ENCODE assay signal across 23 cellular contexts in the genomic region with DNA sequence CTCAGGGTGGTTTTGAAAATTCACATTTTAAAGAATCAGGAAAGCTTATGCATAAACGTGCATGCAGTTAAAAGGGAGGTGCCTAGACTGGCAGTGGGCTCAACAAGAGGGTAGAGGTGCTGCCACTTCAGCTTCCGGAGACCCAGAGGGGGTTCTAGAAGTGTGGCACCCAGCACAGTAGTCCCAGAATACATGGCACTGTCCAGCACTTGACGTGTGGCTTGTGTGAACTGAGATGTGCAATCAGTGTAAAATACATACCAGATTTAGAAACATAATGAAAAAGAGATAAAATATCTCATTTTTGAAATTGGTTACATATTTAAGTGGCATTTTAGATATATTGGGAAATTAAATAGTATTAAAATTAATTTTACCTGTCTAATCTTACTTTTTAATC.
DNase-seq lines count a peak whose midpoint lies in the region; ATAC-seq and TF ChIP-seq lines count a peak whose summit lies in the region.
"Had no signal": no experiment of that assay in that cellular context is flagged by ENCODE, and none has a peak within 500 bp of the region (broad histone marks: within the 10 kb centered on the region; RNA-seq: fewer than 3 reads in every experiment).

No MANE protein-coding gene starts in this region.

- H3K4me2 ChIP-seq in SK-N-SH = no peak overlapping the region
- H3K4me2 ChIP-seq: BLaER1 had no signal

- H3K4me3 ChIP-seq in SK-N-SH (ENCODE audit: low read depth in 2 of 2, low read length in 1 of 2) (no peak overlapping the region), colonic mucosa (no peak overlapping the region), upper lobe of left lung (no peak overlapping the region)
- H3K4me3 ChIP-seq: BLaER1, GM12878 had no signal

- no peaks in the 10 kb centered on the region for H3F3A ChIP-seq in SK-N-SH (replicated peaks; ENCODE audit: insufficient read depth)

- no peak for TF ChIP-seq RAD21 in SK-N-SH (IDR thresholded peaks at IDR 0.05; ENCODE audit: low read length)

- ATAC-seq in SK-N-SH treated with all-trans-retinoic acid at 6 μM for 48 hours (no peak), upper lobe of left lung (ENCODE audit: low FRiP score in 2 of 2) (no peak)
- ATAC-seq: GM12878 had no signal

- peaks cover 8 to 19% of the 10 kb centered on the region in 2 experiments; a peak in 3 of 4 replicates for H3K4me1 ChIP-seq in SK-N-SH (ENCODE audit: control insufficient read depth in 1 of 2, insufficient read depth in 2 of 2, low read depth in 1 of 2, low read length in 1 of 2)
- no peaks in the 10 kb centered on the region for H3K4me1 ChIP-seq in colonic mucosa
- peaks cover 0 to 14% (median 8%) of the 10 kb centered on the region in 4 donors for H3K4me1 ChIP-seq in upper lobe of left lung
- H3K4me1 ChIP-seq: BE2C had no signal

- no peak overlapping the region for H3K27ac ChIP-seq in SK-N-SH (ENCODE audit: low read depth in 2 of 2, low read length in 1 of 2)
- no peak overlapping the region for H3K27ac ChIP-seq in colonic mucosa
- H3K27ac ChIP-seq in upper lobe of left lung = no peak overlapping the region
- H3K27ac ChIP-seq: 22Rv1, BLaER1 had no signal

- no peak overlapping the region for H3K4me3 Mint-ChIP-seq in chondrocyte (ENCODE audit: unreplicated experiment)
- H3K4me3 Mint-ChIP-seq: CD14-positive monocyte; CD4-positive, alpha-beta memory T cell; CD4-positive, CD25-positive, alpha-beta regulatory T cell; CD8-positive, alpha-beta memory T cell had no signal

- peaks cover 9% of the 10 kb centered on the region for H3K9me3 Mint-ChIP-seq in chondrocyte (ENCODE audit: low read depth)

- H3K4me1 Mint-ChIP-seq in chondrocyte (ENCODE audit: low read depth) = peaks cover 21% of the 10 kb centered on the region
- H3K4me1 Mint-ChIP-seq: CD4-positive, CD25-positive, alpha-beta regulatory T cell; CD8-positive, alpha-beta memory T cell had no signal

- intact Hi-C loops in colonic mucosa (cut with DNase I) = no loop called here

- H3K9me2 ChIP-seq in SK-N-SH = no peaks in the 10 kb centered on the region

- no peaks in the 10 kb centered on the region for H4K20me1 ChIP-seq in SK-N-SH (ENCODE audit: insufficient read depth)
- H4K20me1 ChIP-seq: BLaER1 had no signal

- H3K27me3 ChIP-seq in SK-N-SH (ENCODE audit: insufficient read depth) (no peaks in the 10 kb centered on the region), colonic mucosa (no peaks in the 10 kb centered on the region), upper lobe of left lung (no peaks in the 10 kb centered on the region)
- H3K27me3 ChIP-seq: BLaER1 had no signal

- POLR2A ChIA-PET in SK-N-SH (lab: Yijun Ruan, JAX) = no interaction called here

- H3K27ac Mint-ChIP-seq in chondrocyte (ENCODE audit: unreplicated experiment) = no peak overlapping the region
- H3K27ac Mint-ChIP-seq: CD4-positive, alpha-beta memory T cell; CD4-positive, CD25-positive, alpha-beta regulatory T cell; CD8-positive, alpha-beta memory T cell had no signal

- CTCF ChIA-PET in SK-N-SH (lab: Yijun Ruan, JAX) = interaction anchor here (0.9 to 1.3 kb wide), 2 partner anchors 20 to 62 kb away, joined by 3 read pairs; no protein-coding TSS in a partner anchor

- H3K36me3 ChIP-seq in SK-N-SH (replicated peaks in 1 of 2; ENCODE audit: control insufficient read depth in 1 of 2, insufficient read depth in 2 of 2, low read length in 1 of 2) = peaks cover 0 to 4% of the 10 kb centered on the region in 2 experiments
- no peaks in the 10 kb centered on the region for H3K36me3 ChIP-seq in colonic mucosa
- no peaks in the 10 kb centered on the region for H3K36me3 ChIP-seq in upper lobe of left lung
- H3K36me3 ChIP-seq: BE2C, BLaER1 had no signal

- no peaks in the 10 kb centered on the region for H3K27me3 Mint-ChIP-seq in chondrocyte (ENCODE audit: low read depth)

- TF ChIP-seq EP300 in SK-N-SH (IDR thresholded peaks at IDR 0.05; ENCODE audit: borderline replicate concordance in 1 of 2, low read depth in 1 of 2, low read length in 1 of 2) (no peak), upper lobe of left lung (IDR thresholded peaks at IDR 0.05) (no peak)

- H3K9ac ChIP-seq in SK-N-SH (no peak overlapping the region), colonic mucosa (ENCODE audit: low read depth in 2 of 2, low read length in 2 of 2) (no peak overlapping the region)
- H3K9ac ChIP-seq: BLaER1 had no signal

- H3K36me3 Mint-ChIP-seq in chondrocyte (ENCODE audit: low read depth) = peaks cover 7% of the 10 kb centered on the region
- H3K36me3 Mint-ChIP-seq: CD4-positive, alpha-beta memory T cell; CD4-positive, CD25-positive, alpha-beta regulatory T cell; CD8-positive, alpha-beta memory T cell had no signal

- no peak for TF ChIP-seq CTCF in SK-N-SH (IDR thresholded peaks at IDR 0.05)
- TF ChIP-seq CTCF in colonic mucosa (IDR thresholded peaks at IDR 0.05) = no peak
- TF ChIP-seq CTCF in chondrocyte (IDR thresholded peaks at IDR 0.05) = no peak
- TF ChIP-seq CTCF in upper lobe of left lung (IDR thresholded peaks at IDR 0.05) = no peak

- no peak for TF ChIP-seq POLR2A in upper lobe of left lung (IDR thresholded peaks at IDR 0.05)

- H3K9me3 ChIP-seq in SK-N-SH = no peaks in the 10 kb centered on the region; the same call in 1 of the 2 replicates
- H3K9me3 ChIP-seq in colonic mucosa = no peaks in the 10 kb centered on the region
- no peaks in the 10 kb centered on the region for H3K9me3 ChIP-seq in upper lobe of left lung
- H3K9me3 ChIP-seq: BE2C had no signal

- WGBS in SK-N-SH (ENCODE audit: low lambda C conversion rate) = 84% methylated on average over 3 of the region's 3 CpGs
- 91 to 94% methylated on average over 3 of the region's 3 CpGs for WGBS in upper lobe of left lung, 2 donors

- DNase-seq in SK-N-SH (no peak), colonic mucosa (peak; percentile 14), chondrocyte (ENCODE audit: low spot score) (no peak), upper lobe of left lung (no peak)
- DNase-seq: ACHN; BE2C; C1 segment of cervical spinal cord; CD4-positive, alpha-beta memory T cell; CD4-positive, CD25-positive, alpha-beta regulatory T cell; CD8-positive, alpha-beta memory T cell; COR-L47; DMS 273 treated with DMSO at 0.1 percent for 48 hours; DMS153; DMS53; DMS79; DND-41; EL; GDM1 had no signal

- no peaks in the 10 kb centered on the region for H3K79me2 ChIP-seq in SK-N-SH (ENCODE audit: insufficient read depth)

- no peak overlapping the region for H2AFZ ChIP-seq in SK-N-SH (ENCODE audit: low read depth)

TF ChIP-seq in SK-N-SH, 30 proteins besides CTCF, POLR2A, EP300 and RAD21:
- no peak for TF ChIP-seq TEAD4 (IDR thresholded peaks at IDR 0.05; ENCODE audit: borderline replicate concordance, insufficient read depth)
- TF ChIP-seq, protein P1, sequence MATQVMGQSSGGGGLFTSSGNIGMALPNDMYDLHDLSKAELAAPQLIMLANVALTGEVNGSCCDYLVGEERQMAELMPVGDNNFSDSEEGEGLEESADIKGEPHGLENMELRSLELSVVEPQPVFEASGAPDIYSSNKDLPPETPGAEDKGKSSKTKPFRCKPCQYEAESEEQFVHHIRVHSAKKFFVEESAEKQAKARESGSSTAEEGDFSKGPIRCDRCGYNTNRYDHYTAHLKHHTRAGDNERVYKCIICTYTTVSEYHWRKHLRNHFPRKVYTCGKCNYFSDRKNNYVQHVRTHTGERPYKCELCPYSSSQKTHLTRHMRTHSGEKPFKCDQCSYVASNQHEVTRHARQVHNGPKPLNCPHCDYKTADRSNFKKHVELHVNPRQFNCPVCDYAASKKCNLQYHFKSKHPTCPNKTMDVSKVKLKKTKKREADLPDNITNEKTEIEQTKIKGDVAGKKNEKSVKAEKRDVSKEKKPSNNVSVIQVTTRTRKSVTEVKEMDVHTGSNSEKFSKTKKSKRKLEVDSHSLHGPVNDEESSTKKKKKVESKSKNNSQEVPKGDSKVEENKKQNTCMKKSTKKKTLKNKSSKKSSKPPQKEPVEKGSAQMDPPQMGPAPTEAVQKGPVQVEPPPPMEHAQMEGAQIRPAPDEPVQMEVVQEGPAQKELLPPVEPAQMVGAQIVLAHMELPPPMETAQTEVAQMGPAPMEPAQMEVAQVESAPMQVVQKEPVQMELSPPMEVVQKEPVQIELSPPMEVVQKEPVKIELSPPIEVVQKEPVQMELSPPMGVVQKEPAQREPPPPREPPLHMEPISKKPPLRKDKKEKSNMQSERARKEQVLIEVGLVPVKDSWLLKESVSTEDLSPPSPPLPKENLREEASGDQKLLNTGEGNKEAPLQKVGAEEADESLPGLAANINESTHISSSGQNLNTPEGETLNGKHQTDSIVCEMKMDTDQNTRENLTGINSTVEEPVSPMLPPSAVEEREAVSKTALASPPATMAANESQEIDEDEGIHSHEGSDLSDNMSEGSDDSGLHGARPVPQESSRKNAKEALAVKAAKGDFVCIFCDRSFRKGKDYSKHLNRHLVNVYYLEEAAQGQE (IDR thresholded peaks at IDR 0.05; ENCODE audit: low read depth, low read length) = peak; percentile 55; the same call in 1 of the 2 replicates

TF ChIP-seq in SK-N-SH treated with all-trans-retinoic acid at 6 μM for 48 hours, 23 proteins besides CTCF, POLR2A, EP300 and RAD21:
- TF ChIP-seq ESRRG (CRISPR knock-in tag; IDR thresholded peaks at IDR 0.05) = no peak
